In genomic region chr2:174117951-174118930, GRCh38 we compare ENCODE assay signal across 13 cellular contexts.
A peak's percentile ranks its signal among the peaks of the same experiment; 100 is the strongest.
DNase-seq lines count a peak whose midpoint lies in the region; ATAC-seq and TF ChIP-seq lines count a peak whose summit lies in the region.
"Had no signal": no experiment of that assay in that cellular context is flagged by ENCODE, and none has a peak within 500 bp of the region (broad histone marks: within the 10 kb centered on the region; RNA-seq: fewer than 3 reads in every experiment).

No MANE protein-coding gene starts in this region.

- H3K9me2 ChIP-seq in PC-3 (replicated peaks; ENCODE audit: low read length), result no peaks in the 10 kb centered on the region

- no peaks in the 10 kb centered on the region for H3K9me3 ChIP-seq in PC-3 (ENCODE audit: low read length)
- no peaks in the 10 kb centered on the region for H3K9me3 ChIP-seq in transverse colon
- H3K9me3 ChIP-seq: tibial artery had no signal

- H3K36me3 ChIP-seq in PC-3 (ENCODE audit: low read depth, low read length) (peaks cover 4% of the 10 kb centered on the region), transverse colon (no peaks in the 10 kb centered on the region)

- no peak overlapping the region for H3K4me3 Mint-ChIP-seq in progenitor cell of endocrine pancreas (ENCODE audit: low read depth)
- no peak overlapping the region for H3K4me3 Mint-ChIP-seq in stimulated activated naive B cell treated with anti-CD40 and anti-IgM and Interleukin-4, amounts not matched to agents 10 μg/mL and 1 μg/mL and 100 μg/mL, for 72 hours

- H3K27me3 Mint-ChIP-seq in progenitor cell of endocrine pancreas, result no peaks in the 10 kb centered on the region
- no peaks in the 10 kb centered on the region for H3K27me3 Mint-ChIP-seq in stimulated activated naive B cell treated with anti-CD40 and anti-IgM and Interleukin-4, amounts not matched to agents 10 μg/mL and 1 μg/mL and 100 μg/mL, for 72 hours

- peak overlapping the region; percentile 44 for H3K9ac ChIP-seq in PC-3 (ENCODE audit: low read length)

- H3K27ac Mint-ChIP-seq in progenitor cell of endocrine pancreas, result peak overlapping the region; percentile 47
- H3K27ac Mint-ChIP-seq in stimulated activated naive B cell treated with anti-CD40 and anti-IgM and Interleukin-4, amounts not matched to agents 10 μg/mL and 1 μg/mL and 100 μg/mL, for 72 hours, result no peak overlapping the region

- no peaks in the 10 kb centered on the region for H4K20me1 ChIP-seq in PC-3 (ENCODE audit: low read length)

- H3K36me3 Mint-ChIP-seq in progenitor cell of endocrine pancreas (ENCODE audit: insufficient read depth), result peaks cover 9% of the 10 kb centered on the region
- H3K36me3 Mint-ChIP-seq in stimulated activated naive B cell treated with anti-CD40 and anti-IgM and Interleukin-4, amounts not matched to agents 10 μg/mL and 1 μg/mL and 100 μg/mL, for 72 hours, result peaks cover 18 to 26% of the 10 kb centered on the region in 2 donors

- TF ChIP-seq EP300 in transverse colon (IDR thresholded peaks at IDR 0.05; ENCODE audit: low read depth), result no peak

- TF ChIP-seq POLR2A in transverse colon (IDR thresholded peaks at IDR 0.05), result no peak

- BruUV-seq in PC-3 (replicated peaks; lab: Mats Ljungman, UMichigan), result no TSS peak

- H3K4me1 Mint-ChIP-seq in progenitor cell of endocrine pancreas (ENCODE audit: low read depth), result peaks cover 6% of the 10 kb centered on the region
- H3K4me1 Mint-ChIP-seq in stimulated activated naive B cell treated with anti-CD40 and anti-IgM and Interleukin-4, amounts not matched to agents 10 μg/mL and 1 μg/mL and 100 μg/mL, for 72 hours, result peaks cover 2 to 5% of the 10 kb centered on the region in 2 donors

- H3K4me1 ChIP-seq in PC-3 (ENCODE audit: insufficient read depth, low read length) (peaks cover 66% of the 10 kb centered on the region), transverse colon (no peaks in the 10 kb centered on the region)
- H3K4me1 ChIP-seq: tibial artery had no signal

- CTCF ChIA-PET in PC-3 (lab: Charles Lee), result interaction anchor here (0.6 to 0.8 kb wide), 2 partner anchors 223 to 225 kb away, joined by 3 read pairs; no protein-coding TSS in a partner anchor

- no peaks in the 10 kb centered on the region for H3K9me3 Mint-ChIP-seq in progenitor cell of endocrine pancreas (ENCODE audit: low read depth)
- no peaks in the 10 kb centered on the region for H3K9me3 Mint-ChIP-seq in stimulated activated naive B cell treated with anti-CD40 and anti-IgM and Interleukin-4, amounts not matched to agents 10 μg/mL and 1 μg/mL and 100 μg/mL, for 72 hours

- in situ Hi-C loops in transverse colon (cut with MboI; ENCODE audit: low pct_ligation_motif_present in 1 of 4, low pct_unique_long_range_greater_than_20kb in 1 of 4, low sequenced_read_pairs in 3 of 4), result no loop called here

- H3K4me3 ChIP-seq in PC-3 (ENCODE audit: low read length) (peak overlapping the region; percentile 37), epithelial cell of esophagus (ENCODE audit: low read length) (no peak overlapping the region), transverse colon (no peak overlapping the region)
- H3K4me3 ChIP-seq: tibial artery had no signal

- WGBS in transverse colon (ENCODE audit: low coverage in 1 of 2), 2 donors, result 76% methylated on average over 3 to 9 of the region's 9 CpGs

- peak overlapping the region; percentile 22; the same call in 1 of the 2 replicates for H2AFZ ChIP-seq in PC-3 (ENCODE audit: low read length)

- H3K27me3 ChIP-seq in PC-3 (ENCODE audit: low read length) (no peaks in the 10 kb centered on the region), transverse colon (no peaks in the 10 kb centered on the region)
- H3K27me3 ChIP-seq: tibial artery had no signal

- peaks cover 25% of the 10 kb centered on the region for H3F3A ChIP-seq in PC-3 (ENCODE audit: low read length, unreplicated experiment)

- ATAC-seq in PC-3 (peak; percentile 71), GM21717 (IDR thresholded peaks at IDR 0.05; ENCODE audit: unreplicated experiment) (no peak), GM18909 (IDR thresholded peaks at IDR 0.05; ENCODE audit: poor library complexity, unreplicated experiment) (no peak)
- ATAC-seq in stimulated activated naive B cell treated with anti-CD40 and anti-IgM and Interleukin-4, amounts not matched to agents 10 μg/mL and 1 μg/mL and 100 μg/mL, for 72 hours (replicated peaks), result no peak

- H3K79me2 ChIP-seq in PC-3 (ENCODE audit: low read length), result peaks cover 20% of the 10 kb centered on the region; the same call in 1 of the 2 replicates

- intact Hi-C loops in PC-3 (cut with micrococcal nuclease), result loop anchor here (5.0 kb wide), 2 partner anchors 81 to 156 kb away; no protein-coding TSS in a partner anchor
- intact Hi-C loops in transverse colon (cut with DNase I; ENCODE audit: low total_unique reads), result no loop called here

- TF ChIP-seq CTCF in PC-3 (conservative IDR thresholded peaks at IDR 0.05; ENCODE audit: low read depth, low read length) (no peak), epithelial cell of esophagus (IDR thresholded peaks at IDR 0.05; ENCODE audit: insufficient read depth, low read depth, low read length, missing control alignments) (no peak), progenitor cell of endocrine pancreas (IDR thresholded peaks at IDR 0.05; ENCODE audit: unreplicated experiment) (no peak), transverse colon (IDR thresholded peaks at IDR 0.05) (no peak)

- peak overlapping the region; percentile 62 for H3K4me2 ChIP-seq in PC-3 (ENCODE audit: low read length)

- POLR2A ChIA-PET in PC-3 (lab: Charles Lee; ENCODE audit: unreplicated experiment), result interaction anchor here (0.6 to 0.7 kb wide), 5 partner anchors 23 to 955 kb away, joined by 3 to 7 read pairs (median 3); no protein-coding TSS in a partner anchor

- peak overlapping the region; percentile 96 for H3K27ac ChIP-seq in PC-3 (ENCODE audit: low read length)
- no peak overlapping the region for H3K27ac ChIP-seq in transverse colon
- H3K27ac ChIP-seq: HL-60, tibial artery had no signal

- DNase-seq in GM04504 (ENCODE audit: low read depth) (peak; percentile 74), PC-3 (peak; percentile 91), epithelial cell of esophagus (ENCODE audit: low read depth) (peak; percentile 47), progenitor cell of endocrine pancreas (ENCODE audit: low spot score, unreplicated experiment) (no peak), transverse colon (no peak)
- DNase-seq in stimulated activated naive B cell treated with anti-CD40 and anti-IgM and Interleukin-4, amounts not matched to agents 10 μg/mL and 1 μg/mL and 100 μg/mL, for 72 hours, result no peak
- DNase-seq: activated gamma-delta T cell treated with Interleukin-2 at 50 U/mL for 16 hours; NCI-H510A treated with DMSO at 0.1 percent for 48 hours; stimulated activated CD4-positive, alpha-beta T cell treated with anti-CD3 and anti-CD28 coated beads, Interleukin-1b, Interleukin-23, amount 100 ng/mL, for 48 hours; tibial artery had no signal

Comparison
In these comparisons a context has a peak if more than half of its experiments do, and no peak if none do; other contexts are left out.
1. DNase-seq: peak in GM04504 (single experiment), PC-3 (single experiment) and epithelial cell of esophagus (single experiment); none in progenitor cell of endocrine pancreas (single experiment), stimulated activated naive B cell treated with anti-CD40 and anti-IgM and Interleukin-4, amounts not matched to agents 10 μg/mL and 1 μg/mL and 100 μg/mL, for 72 hours (single experiment) and transverse colon (single experiment).